ENCODE assay signal across 1 cellular context in the genomic region with DNA sequence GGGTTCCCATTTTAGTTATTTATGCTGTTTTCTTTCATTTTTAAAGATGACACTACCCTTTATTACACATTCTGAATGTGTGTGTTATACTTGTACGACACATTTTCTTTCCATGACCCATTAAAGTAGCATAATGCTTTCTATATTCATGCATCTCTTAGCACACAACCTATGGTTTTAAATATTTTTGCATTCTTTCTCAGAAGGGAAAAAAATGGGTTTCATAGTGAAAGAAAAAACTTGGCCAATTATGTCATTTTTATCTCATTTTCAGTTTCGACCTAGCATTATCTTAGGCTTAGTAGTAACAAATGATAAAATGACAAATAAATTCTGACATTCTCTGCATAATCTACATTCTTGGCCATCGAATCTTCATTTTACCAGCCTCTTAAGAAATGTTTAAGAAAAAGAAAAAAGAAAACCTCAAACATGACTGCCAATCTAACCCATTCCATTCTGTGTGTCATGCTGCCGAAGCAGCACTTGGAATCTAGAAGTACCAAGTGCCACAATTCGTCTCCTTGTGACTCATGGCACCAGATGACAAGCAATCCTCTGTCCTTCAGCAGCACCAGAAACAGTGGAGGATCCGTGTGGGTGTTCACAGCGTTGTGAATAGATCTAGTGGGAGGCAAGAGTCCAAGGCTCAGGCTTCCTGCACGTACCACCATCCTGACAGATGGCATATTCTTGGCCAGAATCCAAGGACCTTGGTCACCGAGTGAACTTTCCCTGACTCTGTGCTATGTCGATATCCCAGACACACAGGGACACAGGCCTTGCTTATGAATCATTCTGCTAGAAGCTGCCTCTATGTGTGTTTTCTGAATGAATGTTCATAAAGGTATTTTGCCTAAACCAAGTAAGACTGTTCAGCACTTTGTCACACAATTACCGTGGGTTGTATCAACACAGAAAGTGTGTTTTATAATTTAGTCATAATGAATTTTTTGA.
TF ChIP-seq lines count a peak whose summit lies in the region.

No MANE protein-coding gene starts in this region.

TF ChIP-seq in HepG2, 621 proteins besides CTCF, POLR2A, EP300 and RAD21 (continued from another document and continues in another):
- TF ChIP-seq, protein P1, sequence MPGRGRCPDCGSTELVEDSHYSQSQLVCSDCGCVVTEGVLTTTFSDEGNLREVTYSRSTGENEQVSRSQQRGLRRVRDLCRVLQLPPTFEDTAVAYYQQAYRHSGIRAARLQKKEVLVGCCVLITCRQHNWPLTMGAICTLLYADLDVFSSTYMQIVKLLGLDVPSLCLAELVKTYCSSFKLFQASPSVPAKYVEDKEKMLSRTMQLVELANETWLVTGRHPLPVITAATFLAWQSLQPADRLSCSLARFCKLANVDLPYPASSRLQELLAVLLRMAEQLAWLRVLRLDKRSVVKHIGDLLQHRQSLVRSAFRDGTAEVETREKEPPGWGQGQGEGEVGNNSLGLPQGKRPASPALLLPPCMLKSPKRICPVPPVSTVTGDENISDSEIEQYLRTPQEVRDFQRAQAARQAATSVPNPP (CRISPR knock-in tag; IDR thresholded peaks at IDR 0.05) = no peak
- TF ChIP-seq, protein P2, sequence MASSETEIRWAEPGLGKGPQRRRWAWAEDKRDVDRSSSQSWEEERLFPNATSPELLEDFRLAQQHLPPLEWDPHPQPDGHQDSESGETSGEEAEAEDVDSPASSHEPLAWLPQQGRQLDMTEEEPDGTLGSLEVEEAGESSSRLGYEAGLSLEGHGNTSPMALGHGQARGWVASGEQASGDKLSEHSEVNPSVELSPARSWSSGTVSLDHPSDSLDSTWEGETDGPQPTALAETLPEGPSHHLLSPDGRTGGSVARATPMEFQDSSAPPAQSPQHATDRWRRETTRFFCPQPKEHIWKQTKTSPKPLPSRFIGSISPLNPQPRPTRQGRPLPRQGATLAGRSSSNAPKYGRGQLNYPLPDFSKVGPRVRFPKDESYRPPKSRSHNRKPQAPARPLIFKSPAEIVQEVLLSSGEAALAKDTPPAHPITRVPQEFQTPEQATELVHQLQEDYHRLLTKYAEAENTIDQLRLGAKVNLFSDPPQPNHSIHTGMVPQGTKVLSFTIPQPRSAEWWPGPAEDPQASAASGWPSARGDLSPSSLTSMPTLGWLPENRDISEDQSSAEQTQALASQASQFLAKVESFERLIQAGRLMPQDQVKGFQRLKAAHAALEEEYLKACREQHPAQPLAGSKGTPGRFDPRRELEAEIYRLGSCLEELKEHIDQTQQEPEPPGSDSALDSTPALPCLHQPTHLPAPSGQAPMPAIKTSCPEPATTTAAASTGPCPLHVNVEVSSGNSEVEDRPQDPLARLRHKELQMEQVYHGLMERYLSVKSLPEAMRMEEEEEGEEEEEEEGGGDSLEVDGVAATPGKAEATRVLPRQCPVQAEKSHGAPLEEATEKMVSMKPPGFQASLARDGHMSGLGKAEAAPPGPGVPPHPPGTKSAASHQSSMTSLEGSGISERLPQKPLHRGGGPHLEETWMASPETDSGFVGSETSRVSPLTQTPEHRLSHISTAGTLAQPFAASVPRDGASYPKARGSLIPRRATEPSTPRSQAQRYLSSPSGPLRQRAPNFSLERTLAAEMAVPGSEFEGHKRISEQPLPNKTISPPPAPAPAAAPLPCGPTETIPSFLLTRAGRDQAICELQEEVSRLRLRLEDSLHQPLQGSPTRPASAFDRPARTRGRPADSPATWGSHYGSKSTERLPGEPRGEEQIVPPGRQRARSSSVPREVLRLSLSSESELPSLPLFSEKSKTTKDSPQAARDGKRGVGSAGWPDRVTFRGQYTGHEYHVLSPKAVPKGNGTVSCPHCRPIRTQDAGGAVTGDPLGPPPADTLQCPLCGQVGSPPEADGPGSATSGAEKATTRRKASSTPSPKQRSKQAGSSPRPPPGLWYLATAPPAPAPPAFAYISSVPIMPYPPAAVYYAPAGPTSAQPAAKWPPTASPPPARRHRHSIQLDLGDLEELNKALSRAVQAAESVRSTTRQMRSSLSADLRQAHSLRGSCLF (CRISPR knock-in tag; IDR thresholded peaks at IDR 0.05; ENCODE audit: borderline replicate concordance) = no peak
- TF ChIP-seq ZNF672 (CRISPR knock-in tag; IDR thresholded peaks at IDR 0.05) (no peak), ZBTB8A (CRISPR knock-in tag; IDR thresholded peaks at IDR 0.05; ENCODE audit: borderline replicate concordance, low read depth) (no peak), KAT7 (CRISPR knock-in tag; IDR thresholded peaks at IDR 0.05; ENCODE audit: borderline replicate concordance) (0 out of 2 replicates have a peak, but pooled peaks have one; percentile 74), HOXA9 (CRISPR knock-in tag; IDR thresholded peaks at IDR 0.05; ENCODE audit: borderline replicate concordance) (no peak), THYN1 (CRISPR knock-in tag; IDR thresholded peaks at IDR 0.05; ENCODE audit: borderline replicate concordance, low read depth) (no peak), RBM39 (IDR thresholded peaks at IDR 0.05; ENCODE audit: low read depth, low read length, poor library complexity, severe bottlenecking) (no peak), CC2D1A (CRISPR knock-in tag; IDR thresholded peaks at IDR 0.05) (no peak), ZNF550 (CRISPR knock-in tag; IDR thresholded peaks at IDR 0.05; ENCODE audit: borderline replicate concordance) (no peak), YY1 (IDR thresholded peaks at IDR 0.05; ENCODE audit: insufficient read depth, insufficient replicate concordance, low read depth, low read length) (no peak), ZSCAN20 (CRISPR knock-in tag; IDR thresholded peaks at IDR 0.05; ENCODE audit: borderline replicate concordance) (no peak), ZFP62 (CRISPR knock-in tag; IDR thresholded peaks at IDR 0.05) (no peak), SRSF1 (optimal IDR thresholded peaks at IDR 0.05; ENCODE audit: low read depth, low read length) (no peak), HCFC1 (IDR thresholded peaks at IDR 0.05; ENCODE audit: low read depth, low read length) (no peak), KLF13 (CRISPR knock-in tag; IDR thresholded peaks at IDR 0.05) (no peak), ZNF660 (CRISPR knock-in tag; IDR thresholded peaks at IDR 0.05; ENCODE audit: borderline replicate concordance, low read depth) (no peak), ZNF839 (CRISPR knock-in tag; IDR thresholded peaks at IDR 0.05; ENCODE audit: borderline replicate concordance) (no peak), ZNF160 (CRISPR knock-in tag; IDR thresholded peaks at IDR 0.05) (no peak), ZFP37 (CRISPR knock-in tag; IDR thresholded peaks at IDR 0.05; ENCODE audit: borderline replicate concordance) (0 out of 2 replicates have a peak, but pooled peaks have one; percentile 86), ZNF562 (CRISPR knock-in tag; IDR thresholded peaks at IDR 0.05; ENCODE audit: borderline replicate concordance) (no peak), SMC3 (IDR thresholded peaks at IDR 0.05; ENCODE audit: low read length) (peak; percentile 47; the same call in 1 of the 2 replicates)
- TF ChIP-seq, protein P3, sequence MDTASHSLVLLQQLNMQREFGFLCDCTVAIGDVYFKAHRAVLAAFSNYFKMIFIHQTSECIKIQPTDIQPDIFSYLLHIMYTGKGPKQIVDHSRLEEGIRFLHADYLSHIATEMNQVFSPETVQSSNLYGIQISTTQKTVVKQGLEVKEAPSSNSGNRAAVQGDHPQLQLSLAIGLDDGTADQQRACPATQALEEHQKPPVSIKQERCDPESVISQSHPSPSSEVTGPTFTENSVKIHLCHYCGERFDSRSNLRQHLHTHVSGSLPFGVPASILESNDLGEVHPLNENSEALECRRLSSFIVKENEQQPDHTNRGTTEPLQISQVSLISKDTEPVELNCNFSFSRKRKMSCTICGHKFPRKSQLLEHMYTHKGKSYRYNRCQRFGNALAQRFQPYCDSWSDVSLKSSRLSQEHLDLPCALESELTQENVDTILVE (CRISPR knock-in tag; IDR thresholded peaks at IDR 0.05) = no peak
- TF ChIP-seq, protein P4, sequence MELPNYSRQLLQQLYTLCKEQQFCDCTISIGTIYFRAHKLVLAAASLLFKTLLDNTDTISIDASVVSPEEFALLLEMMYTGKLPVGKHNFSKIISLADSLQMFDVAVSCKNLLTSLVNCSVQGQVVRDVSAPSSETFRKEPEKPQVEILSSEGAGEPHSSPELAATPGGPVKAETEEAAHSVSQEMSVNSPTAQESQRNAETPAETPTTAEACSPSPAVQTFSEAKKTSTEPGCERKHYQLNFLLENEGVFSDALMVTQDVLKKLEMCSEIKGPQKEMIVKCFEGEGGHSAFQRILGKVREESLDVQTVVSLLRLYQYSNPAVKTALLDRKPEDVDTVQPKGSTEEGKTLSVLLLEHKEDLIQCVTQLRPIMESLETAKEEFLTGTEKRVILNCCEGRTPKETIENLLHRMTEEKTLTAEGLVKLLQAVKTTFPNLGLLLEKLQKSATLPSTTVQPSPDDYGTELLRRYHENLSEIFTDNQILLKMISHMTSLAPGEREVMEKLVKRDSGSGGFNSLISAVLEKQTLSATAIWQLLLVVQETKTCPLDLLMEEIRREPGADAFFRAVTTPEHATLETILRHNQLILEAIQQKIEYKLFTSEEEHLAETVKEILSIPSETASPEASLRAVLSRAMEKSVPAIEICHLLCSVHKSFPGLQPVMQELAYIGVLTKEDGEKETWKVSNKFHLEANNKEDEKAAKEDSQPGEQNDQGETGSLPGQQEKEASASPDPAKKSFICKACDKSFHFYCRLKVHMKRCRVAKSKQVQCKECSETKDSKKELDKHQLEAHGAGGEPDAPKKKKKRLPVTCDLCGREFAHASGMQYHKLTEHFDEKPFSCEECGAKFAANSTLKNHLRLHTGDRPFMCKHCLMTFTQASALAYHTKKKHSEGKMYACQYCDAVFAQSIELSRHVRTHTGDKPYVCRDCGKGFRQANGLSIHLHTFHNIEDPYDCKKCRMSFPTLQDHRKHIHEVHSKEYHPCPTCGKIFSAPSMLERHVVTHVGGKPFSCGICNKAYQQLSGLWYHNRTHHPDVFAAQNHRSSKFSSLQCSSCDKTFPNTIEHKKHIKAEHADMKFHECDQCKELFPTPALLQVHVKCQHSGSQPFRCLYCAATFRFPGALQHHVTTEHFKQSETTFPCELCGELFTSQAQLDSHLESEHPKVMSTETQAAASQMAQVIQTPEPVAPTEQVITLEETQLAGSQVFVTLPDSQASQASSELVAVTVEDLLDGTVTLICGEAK (IDR thresholded peaks at IDR 0.05) = no peak
- TF ChIP-seq, protein P4 (CRISPR knock-in tag; IDR thresholded peaks at IDR 0.05) = peak; percentile 49; the same call in 1 of the 2 replicates
- TF ChIP-seq, protein P5, sequence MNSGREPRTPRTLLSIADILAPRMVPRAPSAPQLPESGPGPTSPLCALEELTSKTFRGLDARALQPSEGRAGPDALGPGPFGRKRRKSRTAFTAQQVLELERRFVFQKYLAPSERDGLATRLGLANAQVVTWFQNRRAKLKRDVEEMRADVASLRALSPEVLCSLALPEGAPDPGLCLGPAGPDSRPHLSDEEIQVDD (CRISPR knock-in tag; IDR thresholded peaks at IDR 0.05; ENCODE audit: borderline replicate concordance) = no peak
- TF ChIP-seq, protein P6, sequence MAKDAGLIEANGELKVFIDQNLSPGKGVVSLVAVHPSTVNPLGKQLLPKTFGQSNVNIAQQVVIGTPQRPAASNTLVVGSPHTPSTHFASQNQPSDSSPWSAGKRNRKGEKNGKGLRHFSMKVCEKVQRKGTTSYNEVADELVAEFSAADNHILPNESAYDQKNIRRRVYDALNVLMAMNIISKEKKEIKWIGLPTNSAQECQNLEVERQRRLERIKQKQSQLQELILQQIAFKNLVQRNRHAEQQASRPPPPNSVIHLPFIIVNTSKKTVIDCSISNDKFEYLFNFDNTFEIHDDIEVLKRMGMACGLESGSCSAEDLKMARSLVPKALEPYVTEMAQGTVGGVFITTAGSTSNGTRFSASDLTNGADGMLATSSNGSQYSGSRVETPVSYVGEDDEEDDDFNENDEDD (CRISPR knock-in tag; IDR thresholded peaks at IDR 0.05; ENCODE audit: borderline replicate concordance) = peak; percentile 33; the same call in 1 of the 2 replicates
